In the genomic region with DNA sequence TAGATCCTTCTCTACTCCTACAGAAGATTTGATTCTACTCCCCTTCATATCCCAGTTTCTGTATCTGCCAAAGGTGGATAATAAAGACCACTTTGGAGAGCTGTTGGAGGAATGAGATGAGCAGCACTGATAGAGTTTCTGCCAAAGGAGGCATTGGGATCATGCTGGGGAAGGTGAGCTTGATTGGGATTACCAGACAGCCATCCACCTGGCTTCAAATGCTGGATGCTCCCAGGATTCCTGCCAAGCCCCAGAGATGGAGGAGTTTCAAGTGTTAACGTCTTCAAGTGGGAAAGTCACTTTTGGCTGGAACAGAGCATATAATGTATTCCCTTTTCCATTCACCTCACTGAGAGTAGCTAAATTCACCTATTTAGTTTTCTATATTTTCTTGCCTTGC, we compare ENCODE assay signal across 29 cellular contexts.
"Had no signal": no experiment of that assay in that cellular context is flagged by ENCODE, and none has a peak within 500 bp of the region (broad histone marks: within the 10 kb centered on the region; RNA-seq: fewer than 3 reads in every experiment).

No MANE protein-coding gene starts in this region.

- H3K9me3 Mint-ChIP-seq: nephron, neural progenitor cell, type B pancreatic cell had no signal

- H3K36me3 ChIP-seq: neural progenitor cell, ovary, right lobe of liver, sigmoid colon, suprapubic skin, tibial artery, transverse colon, upper lobe of right lung, uterus had no signal

- H3K4me3 ChIP-seq: neural progenitor cell, ovary, psoas muscle, right lobe of liver, sigmoid colon, suprapubic skin, testis, tibial artery, transverse colon, upper lobe of right lung, uterus had no signal

- H3K4me1 Mint-ChIP-seq: natural killer cell; nephron; neural progenitor cell; stimulated activated memory B cell treated with anti-CD40 and anti-IgM and Interleukin-4, amounts not matched to agents 10 μg/mL and 1 μg/mL and 100 μg/mL, for 72 hours; stimulated activated naive CD8-positive, alpha-beta T cell treated with anti-CD3 and anti-CD28 coated beads, Interleukin-15, amount 100 ng/mL, for 72 hours had no signal

- H3K27ac Mint-ChIP-seq: natural killer cell; nephron; neural progenitor cell; progenitor cell of endocrine pancreas; stimulated activated memory B cell treated with anti-CD40 and anti-IgM and Interleukin-4, amounts not matched to agents 10 μg/mL and 1 μg/mL and 100 μg/mL, for 72 hours; stimulated activated naive CD8-positive, alpha-beta T cell treated with anti-CD3 and anti-CD28 coated beads, Interleukin-15, amount 100 ng/mL, for 72 hours; type B pancreatic cell had no signal

- H3K4me3 Mint-ChIP-seq: natural killer cell; nephron; neural progenitor cell; stimulated activated memory B cell treated with anti-CD40 and anti-IgM and Interleukin-4, amounts not matched to agents 10 μg/mL and 1 μg/mL and 100 μg/mL, for 72 hours; stimulated activated naive CD8-positive, alpha-beta T cell treated with anti-CD3 and anti-CD28 coated beads, Interleukin-15, amount 100 ng/mL, for 72 hours; type B pancreatic cell had no signal

- H3K9me3 ChIP-seq: ovary, psoas muscle, right lobe of liver, sigmoid colon, testis, tibial artery, transverse colon, upper lobe of right lung, uterus had no signal

- H3K27me3 Mint-ChIP-seq: progenitor cell of endocrine pancreas; stimulated activated memory B cell treated with anti-CD40 and anti-IgM and Interleukin-4, amounts not matched to agents 10 μg/mL and 1 μg/mL and 100 μg/mL, for 72 hours; stimulated activated naive CD8-positive, alpha-beta T cell treated with anti-CD3 and anti-CD28 coated beads, Interleukin-15, amount 100 ng/mL, for 72 hours; type B pancreatic cell had no signal

- H3K4me1 ChIP-seq: neural progenitor cell, parathyroid adenoma, psoas muscle, right lobe of liver, sigmoid colon, suprapubic skin, testis, tibial artery, transverse colon, upper lobe of right lung, uterus had no signal

- ATAC-seq: natural killer cell; psoas muscle; right lobe of liver; stimulated activated memory B cell treated with anti-CD40 and anti-IgM and Interleukin-4, amounts not matched to agents 10 μg/mL and 1 μg/mL and 100 μg/mL, for 72 hours; stimulated activated naive CD8-positive, alpha-beta T cell treated with anti-CD3 and anti-CD28 coated beads, Interleukin-15, amount 100 ng/mL, for 72 hours; stimulated activated naive CD8-positive, alpha-beta T cell treated with anti-CD3 and anti-CD28 coated beads, Interleukin-15, Interleukin-2, amounts not matched to agents 100 U/mL and 50 U/mL, for 24 hours; upper lobe of right lung had no signal

- H3K27ac ChIP-seq: neural progenitor cell, ovary, parathyroid adenoma, psoas muscle, right lobe of liver, sigmoid colon, suprapubic skin, testis, tibial artery, transverse colon, upper lobe of right lung, uterus had no signal

- DNase-seq: natural killer cell; occipital lobe; posterior cingulate gyrus; psoas muscle; right cardiac atrium; right lobe of liver; sigmoid colon; small intestine; stimulated activated CD4-positive, alpha-beta T cell treated with anti-CD3 and anti-CD28 coated beads, Interleukin-12 subunit alpha, Interleukin-12 subunit beta, amount 100 ng/mL, for 4 hours; stimulated activated CD4-positive, alpha-beta T cell treated with anti-CD3 and anti-CD28 coated beads, Interleukin-1b, Interleukin-23, amount 100 ng/mL, for 48 hours; stimulated activated CD4-positive, alpha-beta T cell treated with anti-CD3 and anti-CD28 coated beads, Interleukin-4, amount 100 ng/mL, for 1 hour; stimulated activated CD4-positive, alpha-beta T cell treated with anti-CD3 and anti-CD28 coated beads, Interleukin-4, amount 100 ng/mL, for 4 hours; stimulated activated CD8-positive, alpha-beta memory T cell treated with anti-CD3 and anti-CD28 coated beads, Interleukin-4, amount 100 ng/mL, for 48 hours; stimulated activated naive CD4-positive, alpha-beta T cell; stimulated activated naive CD8-positive, alpha-beta T cell treated with anti-CD3 and anti-CD28 coated beads, Interleukin-15, amount 100 ng/mL, for 72 hours; stimulated activated naive CD8-positive, alpha-beta T cell treated with anti-CD3 and anti-CD28 coated beads, Interleukin-15, Interleukin-2, amounts not matched to agents 100 U/mL and 50 U/mL, for 24 hours; tibial artery; transverse colon; upper lobe of right lung; uterus had no signal

- H3K36me3 Mint-ChIP-seq: natural killer cell; neural progenitor cell; stimulated activated memory B cell treated with anti-CD40 and anti-IgM and Interleukin-4, amounts not matched to agents 10 μg/mL and 1 μg/mL and 100 μg/mL, for 72 hours had no signal

- H3K27me3 ChIP-seq: neural progenitor cell, ovary, right lobe of liver, sigmoid colon, suprapubic skin, testis, tibial artery, transverse colon, upper lobe of right lung, uterus had no signal
